ENCODE assay signal across 20 cellular contexts in genomic region chr2:173204316-173204715, GRCh38.
DNase-seq lines count a peak whose midpoint lies in the region; ATAC-seq, FAIRE-seq and TF ChIP-seq lines count a peak whose summit lies in the region.
"Had no signal": no experiment of that assay in that cellular context is flagged by ENCODE, and none has a peak within 500 bp of the region (broad histone marks: within the 10 kb centered on the region; RNA-seq: fewer than 3 reads in every experiment).

No MANE protein-coding gene starts in this region.

- intact Hi-C loops in heart left ventricle (cut with DNase I) = loop anchor here in 1 of 10 donors (10.0 kb wide), 1 partner anchor 130 kb away; the partner anchor contains the start of gene MAP3K20
- intact Hi-C loops in cardiac septum (cut with DNase I) = no loop called here
- intact Hi-C loops in aorta (cut with DNase I) = loop anchor here in 1 of 2 donors (10.0 kb wide), 1 partner anchor 610 kb away; no protein-coding TSS in a partner anchor

- H3K4me3 ChIP-seq in heart left ventricle (no peak overlapping the region), coronary artery (no peak overlapping the region), right atrium auricular region (no peak overlapping the region), aorta (ENCODE audit: low read length in 2 of 2) (no peak overlapping the region), brain microvascular endothelial cell (ENCODE audit: low read depth, low read length) (no peak overlapping the region), small intestine (ENCODE audit: low read depth in 1 of 2, low read length in 2 of 2) (no peak overlapping the region)
- H3K4me3 ChIP-seq: body of pancreas, GM23248, mucosa of descending colon had no signal

- H3K27ac ChIP-seq in heart left ventricle (peak overlapping the region in 11 of 12 donors; percentile 3 to 89 (median 71)), coronary artery (peak overlapping the region; percentile 65 to 76), right atrium auricular region (peak overlapping the region; percentile 61 to 80), aorta (ENCODE audit: low read depth in 1 of 2, low read length in 2 of 2) (peak overlapping the region; percentile 61 to 86), brain microvascular endothelial cell (no peak overlapping the region), small intestine (ENCODE audit: low read depth in 1 of 2, low read length in 1 of 2) (no peak overlapping the region)
- H3K27ac ChIP-seq: body of pancreas, WERI-Rb-1 had no signal

- peak in 3 of 4 donors; percentile 18 to 56 (median 26) for ATAC-seq in heart left ventricle
- ATAC-seq in aorta (ENCODE audit: low FRiP score) = no peak
- ATAC-seq: body of pancreas, left colon, mucosa of descending colon had no signal

- FAIRE-seq in frontal cortex (lab: Jason Lieb, UNC) (no peak), small intestine (lab: Jason Lieb, UNC) (no peak)

- H3K4me1 ChIP-seq in heart left ventricle (peaks cover 0 to 79% (median 29%) of the 10 kb centered on the region in 12 donors), right atrium auricular region (peaks cover 0 to 36% of the 10 kb centered on the region in 2 donors), aorta (ENCODE audit: control insufficient read depth in 1 of 2, insufficient read depth in 2 of 2, low read length in 2 of 2) (peaks cover 2 to 6% of the 10 kb centered on the region in 2 donors), small intestine (ENCODE audit: control insufficient read depth in 2 of 2, insufficient read depth in 1 of 2, low read depth in 1 of 2, low read length in 1 of 2) (no peaks in the 10 kb centered on the region)
- H3K4me1 ChIP-seq: body of pancreas had no signal

- in situ Hi-C loops in brain microvascular endothelial cell (cut with HindIII; ENCODE audit: low pct_ligation_motif_present, low sequenced_read_pairs) = loop anchor here (25.0 kb wide), 2 partner anchors 167 to 392 kb away; no protein-coding TSS in a partner anchor

- TF ChIP-seq CTCF in heart left ventricle (IDR thresholded peaks at IDR 0.05) (no peak), coronary artery (IDR thresholded peaks at IDR 0.05) (no peak), right atrium auricular region (IDR thresholded peaks at IDR 0.05) (no peak), brain microvascular endothelial cell (IDR thresholded peaks at IDR 0.05; ENCODE audit: low read depth, low read length, missing control alignments) (no peak)

- H3K9me3 ChIP-seq in heart left ventricle (no peaks in the 10 kb centered on the region), right atrium auricular region (no peaks in the 10 kb centered on the region), aorta (ENCODE audit: control insufficient read depth, low read length) (no peaks in the 10 kb centered on the region), small intestine (ENCODE audit: control insufficient read depth, low read depth) (no peaks in the 10 kb centered on the region)
- H3K9me3 ChIP-seq: body of pancreas, mucosa of descending colon had no signal

- no peak for TF ChIP-seq POLR2A in heart left ventricle (IDR thresholded peaks at IDR 0.05)

- H3K27me3 ChIP-seq in heart left ventricle (no peaks in the 10 kb centered on the region), right atrium auricular region (no peaks in the 10 kb centered on the region), aorta (ENCODE audit: control insufficient read depth in 1 of 2, insufficient read depth in 2 of 2, low read length in 1 of 2) (no peaks in the 10 kb centered on the region), brain microvascular endothelial cell (replicated peaks) (no peaks in the 10 kb centered on the region), small intestine (ENCODE audit: control insufficient read depth in 2 of 2, insufficient read depth in 2 of 2, low read length in 2 of 2) (no peaks in the 10 kb centered on the region)
- H3K27me3 ChIP-seq: body of pancreas had no signal

- WGBS in heart left ventricle, 4 donors = 32 to 36% (median 34%) methylated on average over 2 of the region's 2 CpGs
- 48 to 49% methylated on average over 2 of the region's 2 CpGs for WGBS in aorta, 2 donors
- 36 to 45% (median 44%) methylated on average over 2 of the region's 2 CpGs for WGBS in small intestine, 3 donors

- DNase-seq in heart left ventricle (no peak), cardiac septum (ENCODE audit: low spot score) (no peak), coronary artery (ENCODE audit: low spot score) (no peak), right atrium auricular region (ENCODE audit: low spot score) (no peak), aorta (no peak), brain microvascular endothelial cell (no peak), frontal cortex (ENCODE audit: low spot score in 2 of 2) (no peak), small intestine (no peak)
- DNase-seq: activated CD4-positive, alpha-beta memory T cell treated with anti-CD3 and anti-CD28 coated beads, Interleukin-2, amount 10 ng/mL, durations not matched to agents 7 days and 5 days; activated naive CD4-positive, alpha-beta T cell treated with anti-CD3 and anti-CD28 coated beads for 36 hours; activated T-cell treated with anti-CD3 and anti-CD28 coated beads, Interleukin-2, amount 50 U/mL, for 1 hour; body of pancreas; GM23248; left colon; mucosa of descending colon; NCI-H1417; SHP77 treated with DMSO at 0.1 percent for 48 hours; stimulated activated CD4-positive, alpha-beta T cell treated with anti-CD3 and anti-CD28 coated beads, Interleukin-15, amount 100 ng/mL, for 24 hours; stimulated activated naive CD4-positive, alpha-beta T cell; WERI-Rb-1 had no signal

- peaks cover 0 to 26% (median 0%) of the 10 kb centered on the region in 9 donors for H3K36me3 ChIP-seq in heart left ventricle
- no peaks in the 10 kb centered on the region for H3K36me3 ChIP-seq in right atrium auricular region
- H3K36me3 ChIP-seq in aorta (ENCODE audit: control insufficient read depth in 1 of 2, insufficient read depth in 2 of 2, low read length in 1 of 2) = no peaks in the 10 kb centered on the region
- no peaks in the 10 kb centered on the region for H3K36me3 ChIP-seq in brain microvascular endothelial cell (replicated peaks)
- H3K36me3 ChIP-seq in small intestine (ENCODE audit: control insufficient read depth in 2 of 2, insufficient read depth in 2 of 2, low read length in 2 of 2) = no peaks in the 10 kb centered on the region
- H3K36me3 ChIP-seq: WERI-Rb-1 had no signal

Comparison
In these comparisons a context has a peak if more than half of its experiments do, and no peak if none do; other contexts are left out.
1. H3K27ac ChIP-seq: peak in heart left ventricle (11 of 12), coronary artery (2 of 2), right atrium auricular region (2 of 2) and aorta (2 of 2); none in brain microvascular endothelial cell (single experiment) and small intestine (0 of 2).